Comparison of ENCODE assay signal across 8 cellular contexts in genomic region chrX:47144626-47145407, GRCh38. TPM values are rescaled to one million over a fixed set of nuclear protein-coding genes. Genes with fewer than 3 reads are reported as not detected.
DNase-seq lines count a peak whose midpoint lies in the region; TF ChIP-seq lines count a peak whose summit lies in the region.

Gene NDUFB11 (minus strand): TSS chrX:47144702. CDS start chrX:47144679, 23 bp downstream.
Gene RBM10 (plus strand): TSS chrX:47145221. CDS start chrX:47147482, 2,261 bp downstream.

- no peaks in the 10 kb centered on the region for H3K9me2 ChIP-seq in MM.1S (replicated peaks; ENCODE audit: insufficient read depth, low read length)

- peak within 1 kb of the TSS; percentile 69 for H3K4me2 ChIP-seq in MM.1S (ENCODE audit: low read depth, low read length)

- peaks cover 61% of the 10 kb centered on the region for H3K79me2 ChIP-seq in MM.1S (ENCODE audit: low read length)

- H3K4me1 Mint-ChIP-seq in neural crest cell, result peaks cover 14% of the 10 kb centered on the region

- TF ChIP-seq CTCF in MM.1S (IDR thresholded peaks at IDR 0.05; ENCODE audit: low read length), result peak; percentile 55
- peak; percentile 71 for TF ChIP-seq CTCF in neural crest cell (conservative IDR thresholded peaks at IDR 0.05)

- H3K36me3 Mint-ChIP-seq in neural crest cell (ENCODE audit: low read depth), result peaks cover 14% of the 10 kb centered on the region

- peaks cover 2% of the 10 kb centered on the region for H3K27me3 Mint-ChIP-seq in neural crest cell (ENCODE audit: low read depth)

- peak within 1 kb of the TSS; percentile 99 for H3K27ac Mint-ChIP-seq in neural crest cell (ENCODE audit: unreplicated experiment)

- H3F3A ChIP-seq in MM.1S (ENCODE audit: insufficient read depth, low read length), result peaks cover 6% of the 10 kb centered on the region; the same call in 1 of the 2 replicates

- H4K20me1 ChIP-seq in MM.1S (ENCODE audit: insufficient read depth, low read length), result peaks cover 3% of the 10 kb centered on the region; the same call in 1 of the 2 replicates

- H3K27ac ChIP-seq in MM.1S (ENCODE audit: low read length), result peak within 1 kb of the TSS; percentile 98
- peak within 1 kb of the TSS; percentile 90 for H3K27ac ChIP-seq in stomach smooth muscle (ENCODE audit: low read length)

- DNase-seq in GF-D8 (lab: John Stamatoyannopoulos, UW) (peak; percentile 81), HCEC 1CT (peak; percentile 91), MM.1S (peak; percentile 93), SIG-M5 (lab: John Stamatoyannopoulos, UW) (peak; percentile 59), activated gamma-delta T cell (lab: John Stamatoyannopoulos, UW) (peak; percentile 86), fibroblast of the conjunctiva (ENCODE audit: low read depth) (peak; percentile 92), neural crest cell (ENCODE audit: low read depth, low spot score) (peak; percentile 77)

- H3K4me1 ChIP-seq in MM.1S (ENCODE audit: low read length) (no peaks in the 10 kb centered on the region), stomach smooth muscle (ENCODE audit: control insufficient read depth, insufficient read depth, low read length) (peaks cover 24% of the 10 kb centered on the region)

- H3K9ac ChIP-seq in MM.1S (ENCODE audit: low read length), result peak within 1 kb of the TSS; percentile 96
- H3K9ac ChIP-seq in stomach smooth muscle (ENCODE audit: low read length in 2 of 2), result peak within 1 kb of the TSS; percentile 84

- H3K36me3 ChIP-seq in MM.1S (replicated peaks; ENCODE audit: insufficient read depth, low read length), result no peaks in the 10 kb centered on the region
- H3K36me3 ChIP-seq in stomach smooth muscle (ENCODE audit: control insufficient read depth in 2 of 2, insufficient read depth in 2 of 2, low read length in 2 of 2), result peaks cover 0 to 13% of the 10 kb centered on the region in 2 donors

- H2AFZ ChIP-seq in MM.1S (ENCODE audit: low read length), result peak within 1 kb of the TSS; percentile 61

- H3K9me3 ChIP-seq in MM.1S (replicated peaks; ENCODE audit: insufficient read depth, low read length) (no peaks in the 10 kb centered on the region), stomach smooth muscle (ENCODE audit: control insufficient read depth in 2 of 2, low read length in 2 of 2) (no peaks in the 10 kb centered on the region)

- no peaks in the 10 kb centered on the region for H3K9me3 Mint-ChIP-seq in neural crest cell

- H3K4me3 ChIP-seq in MM.1S (ENCODE audit: low read length) (peak within 1 kb of the TSS; percentile 85), stomach smooth muscle (ENCODE audit: low read length in 2 of 2) (peak within 1 kb of the TSS; percentile 70 to 79)

- H3K27me3 ChIP-seq in MM.1S (replicated peaks; ENCODE audit: insufficient read depth, low read length), result no peaks in the 10 kb centered on the region
- H3K27me3 ChIP-seq in stomach smooth muscle (ENCODE audit: control insufficient read depth in 1 of 2, insufficient read depth in 2 of 2, low read length in 2 of 2), result peaks cover 0 to 10% of the 10 kb centered on the region in 2 donors

- peak within 1 kb of the TSS; percentile 100 for H3K4me3 Mint-ChIP-seq in neural crest cell

RNA-seq across cellular contexts. Expression of gene NDUFB11, which starts in this region (rescaled TPM):
- total RNA-seq in neural crest cell, result 113 and 115 TPM in 2 replicates

RNA-seq across cellular contexts. Expression of gene RBM10, which starts in this region (rescaled TPM):
- total RNA-seq in neural crest cell, result 87.7 and 89.2 TPM in 2 replicates

Comparison
In these comparisons a context has a peak if more than half of its experiments do, and no peak if none do; other contexts are left out.
1. Peak in every context shown above with its lines: DNase-seq, H3K4me3 ChIP-seq and H3K27ac ChIP-seq.